Comparison of ENCODE assay signal across 8 cellular contexts in the genomic region with DNA sequence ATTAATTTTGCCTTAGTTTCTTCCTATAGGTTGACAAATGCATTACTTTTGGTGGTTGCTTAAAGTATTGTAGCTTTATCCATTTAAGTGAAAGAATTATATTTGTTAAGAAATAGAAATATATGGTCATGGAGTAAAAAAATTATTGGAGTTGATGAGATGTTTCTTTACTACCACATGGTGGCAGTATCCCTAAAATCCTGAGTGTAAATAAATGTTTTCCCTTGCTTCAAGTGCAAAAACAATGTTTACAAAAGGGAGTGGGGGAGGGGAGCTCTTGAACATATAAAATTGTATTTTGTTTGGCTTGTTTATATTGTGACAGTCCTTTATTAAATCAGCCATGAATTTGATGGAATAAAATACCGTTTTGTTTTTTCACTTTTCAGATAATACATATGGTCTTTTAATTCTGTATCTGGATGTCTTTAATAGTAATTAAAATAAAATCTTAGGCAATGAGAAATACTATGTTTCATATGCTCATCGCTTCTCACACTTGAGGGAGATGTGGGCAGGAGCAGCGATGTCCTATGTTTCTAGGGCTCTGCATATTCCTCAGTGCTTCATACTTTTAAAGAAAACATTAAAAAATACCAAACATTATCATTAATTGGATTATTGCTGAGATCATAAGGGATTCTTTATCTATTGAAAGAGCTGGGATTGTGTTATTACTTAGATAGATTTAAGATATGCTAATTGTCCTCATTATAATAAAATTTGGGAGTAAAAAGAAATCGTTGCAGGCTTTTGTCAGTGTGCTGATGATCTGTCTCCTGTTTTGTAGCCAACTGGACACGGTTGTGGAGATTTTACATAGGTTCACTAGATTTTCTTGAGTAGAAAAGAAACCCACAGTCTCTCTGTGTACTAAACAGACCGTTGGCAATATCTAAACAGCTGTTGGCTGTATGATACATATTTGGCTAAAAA.
DNase-seq lines count a peak whose midpoint lies in the region; ATAC-seq, FAIRE-seq and TF ChIP-seq lines count a peak whose summit lies in the region.

No MANE protein-coding gene starts in this region.

- H3K27me3 ChIP-seq in small intestine (ENCODE audit: control insufficient read depth in 2 of 2, insufficient read depth in 2 of 2, low read length in 2 of 2) = no peaks in the 10 kb centered on the region

- FAIRE-seq in small intestine (lab: Jason Lieb, UNC) = no peak

- H3K4me3 ChIP-seq in epithelial cell of proximal tubule (ENCODE audit: low read depth, low read length) = no peak overlapping the region
- H3K4me3 ChIP-seq in small intestine (ENCODE audit: low read depth in 1 of 2, low read length in 2 of 2) = no peak overlapping the region

- no peaks in the 10 kb centered on the region for H3K9me3 ChIP-seq in small intestine (ENCODE audit: control insufficient read depth, low read depth)

- no peaks in the 10 kb centered on the region for H3K4me1 ChIP-seq in small intestine (ENCODE audit: control insufficient read depth in 2 of 2, insufficient read depth in 1 of 2, low read depth in 1 of 2, low read length in 1 of 2)

- 52 to 61% (median 59%) methylated on average over 6 of the region's 6 CpGs for WGBS in small intestine, 3 donors

- peak; percentile 57 for DNase-seq in H4 (ENCODE audit: low spot score)
- DNase-seq in NCI-H82 treated with DMSO at 0.1 percent for 48 hours (lab: John Stamatoyannopoulos, UW; ENCODE audit: unreplicated experiment) = peak; percentile 39
- DNase-seq in epithelial cell of proximal tubule (ENCODE audit: low read depth) = no peak
- DNase-seq in small intestine = peak; percentile 25
- DNase-seq in stimulated activated naive CD4-positive, alpha-beta T cell treated with Interleukin-2 at 50 U/mL for 16 hours (lab: John Stamatoyannopoulos, UW) = no peak

- H3K36me3 ChIP-seq in small intestine (ENCODE audit: control insufficient read depth in 2 of 2, insufficient read depth in 2 of 2, low read length in 2 of 2) = no peaks in the 10 kb centered on the region

- ATAC-seq in HG02870 (IDR thresholded peaks at IDR 0.05; ENCODE audit: unreplicated experiment) (no peak), HG03280 (IDR thresholded peaks at IDR 0.05; ENCODE audit: unreplicated experiment) (no peak)

- TF ChIP-seq CTCF in 22Rv1 (IDR thresholded peaks at IDR 0.05) (peak; percentile 76), epithelial cell of proximal tubule (conservative IDR thresholded peaks at IDR 0.05; ENCODE audit: low read depth, low read length) (peak; percentile 55)

- no peak overlapping the region for H3K27ac ChIP-seq in 22Rv1
- H3K27ac ChIP-seq in small intestine (ENCODE audit: low read depth in 1 of 2, low read length in 1 of 2) = no peak overlapping the region

Comparison
In these comparisons a context has a peak if more than half of its experiments do, and no peak if none do; other contexts are left out.
1. DNase-seq: peak in H4 (single experiment), NCI-H82 treated with DMSO at 0.1 percent for 48 hours (single experiment) and small intestine (single experiment); none in epithelial cell of proximal tubule (single experiment) and stimulated activated naive CD4-positive, alpha-beta T cell treated with Interleukin-2 at 50 U/mL for 16 hours (single experiment).